Comparison of ENCODE assay signal across 8 cellular contexts in the genomic region with DNA sequence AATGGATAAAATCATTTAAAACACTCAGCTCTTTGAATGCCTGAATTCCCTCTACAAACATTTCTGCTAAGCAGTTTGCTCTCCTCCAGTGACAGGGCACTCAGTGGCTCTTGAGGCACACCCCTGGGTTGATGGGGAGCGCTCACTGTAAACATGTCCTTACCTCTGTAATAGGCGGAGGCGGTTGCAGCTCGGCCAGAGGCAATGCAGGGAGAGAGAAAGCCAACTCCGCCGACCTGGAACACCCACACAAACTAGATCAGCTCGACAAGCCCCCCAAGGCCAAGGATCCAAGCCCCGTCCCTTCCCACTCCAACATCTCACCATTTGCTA. TPM values are rescaled to one million over a fixed set of nuclear protein-coding genes. Genes with fewer than 3 reads are reported as not detected.
DNase-seq lines count a peak whose midpoint lies in the region; ATAC-seq and TF ChIP-seq lines count a peak whose summit lies in the region.

No MANE protein-coding gene starts in this region.

- peaks cover 10% of the 10 kb centered on the region for H3K36me3 Mint-ChIP-seq in HFFc6 (ENCODE audit: low read depth)

- peaks cover 10% of the 10 kb centered on the region for H3K4me1 Mint-ChIP-seq in HFFc6 (ENCODE audit: low read depth)

- DNase-seq in NCI-H82 (lab: John Stamatoyannopoulos, UW) (peak; percentile 45), NCI-H82 treated with DMSO at 0.1 percent for 48 hours (lab: John Stamatoyannopoulos, UW; ENCODE audit: unreplicated experiment) (no peak), HFFc6 (peak; percentile 0), SJCRH30 (no peak), NOMO-1 treated with dmso at 0.1 percent for 144 hours (lab: John Stamatoyannopoulos, UW; ENCODE audit: unreplicated experiment) (no peak), NCI-H345 treated with DMSO at 0.1 percent for 48 hours (lab: John Stamatoyannopoulos, UW; ENCODE audit: unreplicated experiment) (no peak)

- H2AFZ ChIP-seq in neuron (ENCODE audit: low read depth, low read length) = peak overlapping the region; percentile 64

- peaks cover 3% of the 10 kb centered on the region; the same call in 1 of the 2 replicates for H3K27me3 Mint-ChIP-seq in HFFc6 (ENCODE audit: insufficient read depth)

- no peaks in the 10 kb centered on the region for H3K9me3 Mint-ChIP-seq in HFFc6

- H3K27ac Mint-ChIP-seq in HFFc6 = peak overlapping the region; percentile 95

- peak; percentile 54 for ATAC-seq in esophagus mucosa

- H3K9me3 ChIP-seq in SJCRH30 (replicated peaks) (no peaks in the 10 kb centered on the region), neuron (ENCODE audit: low read length) (no peaks in the 10 kb centered on the region)

- H3K4me1 ChIP-seq in SJCRH30 (no peaks in the 10 kb centered on the region), neuron (ENCODE audit: insufficient read depth, low read length) (peaks cover 9% of the 10 kb centered on the region)

- H3K36me3 ChIP-seq in SJCRH30 = peaks cover 13% of the 10 kb centered on the region
- H3K36me3 ChIP-seq in neuron (ENCODE audit: insufficient read depth, low read length) = peaks cover 17% of the 10 kb centered on the region

- H3K27me3 ChIP-seq in SJCRH30 (no peaks in the 10 kb centered on the region), neuron (ENCODE audit: insufficient read depth, low read length) (no peaks in the 10 kb centered on the region)

- H3K4me3 Mint-ChIP-seq in HFFc6 = peak overlapping the region; percentile 99

- no peak for TF ChIP-seq CTCF in HFFc6 (IDR thresholded peaks at IDR 0.05)

- H3K4me3 ChIP-seq in SJCRH30 (peak overlapping the region; percentile 85), neuron (ENCODE audit: low read length) (peak overlapping the region; percentile 84)

- peak overlapping the region; percentile 67 for H3K27ac ChIP-seq in SJCRH30

RNA-seq across cellular contexts. Expression of a gene that starts 0.3 kb away (rescaled TPM):
- total RNA-seq in HFFc6 (2021; fragmentation: NEBNext Ultra II Directional; extraction: Animal tissue kit (Norgen Biotek cat#: 25700)) = 10 to 100 TPM; 21.6 to 29.3 (median 28.6) TPM
- total RNA-seq in SJCRH30 (2014; rRNA removed; shearing (Covaris generic)) = 73.5 and 74.3 TPM in 2 replicates
- 20.6 TPM for total RNA-seq in esophagus mucosa

RNA-seq across cellular contexts. Expression of a gene that starts 33.9 kb away (rescaled TPM):
- total RNA-seq in HFFc6 (2021; fragmentation: NEBNext Ultra II Directional; extraction: Animal tissue kit (Norgen Biotek cat#: 25700)) = 10 to 100 TPM; 32.8 to 83.9 (median 79.4) TPM
- total RNA-seq in SJCRH30 (2014; rRNA removed; shearing (Covaris generic)) = 89.5 and 91.9 TPM in 2 replicates
- total RNA-seq in esophagus mucosa = 21.2 TPM

RNA-seq across cellular contexts. Expression of a gene that starts 34.4 kb away (rescaled TPM):
- total RNA-seq in HFFc6 (2021; fragmentation: NEBNext Ultra II Directional; extraction: Animal tissue kit (Norgen Biotek cat#: 25700)) = 10 to 100 TPM; 42.8 to 50.2 (median 45.2) TPM
- total RNA-seq in SJCRH30 (2014; rRNA removed; shearing (Covaris generic)) = 75.2 and 85.5 TPM in 2 replicates
- 25.7 TPM for total RNA-seq in esophagus mucosa

Comparison
In these comparisons a context has a peak if more than half of its experiments do, and no peak if none do; other contexts are left out.
1. DNase-seq: peak in NCI-H82 (single experiment) and HFFc6 (single experiment); none in NCI-H82 treated with DMSO at 0.1 percent for 48 hours (single experiment), SJCRH30 (0 of 2), NOMO-1 treated with dmso at 0.1 percent for 144 hours (single experiment) and NCI-H345 treated with DMSO at 0.1 percent for 48 hours (single experiment).